ENCODE assay signal across 9 cellular contexts in genomic region chr13:80469841-80470378, GRCh38.
DNase-seq lines count a peak whose midpoint lies in the region; ATAC-seq and TF ChIP-seq lines count a peak whose summit lies in the region.
"Had no signal": no experiment of that assay in that cellular context is flagged by ENCODE, and none has a peak within 500 bp of the region (broad histone marks: within the 10 kb centered on the region; RNA-seq: fewer than 3 reads in every experiment).

No MANE protein-coding gene starts in this region.

- H3K4me3 Mint-ChIP-seq in activated T-helper 2 cell treated with anti-CD3 and anti-CD28 coated beads, Interferon-gamma antibody, Interleukin-2, Interleukin-4, amounts not matched to agents 10 μg/mL and 5 μg/mL and 100 μg/mL, durations not matched to agents 14 hours and 24 hours and 36 hours (ENCODE audit: low read depth) = no peak overlapping the region

- POLR2A ChIA-PET in RWPE1 (lab: Yijun Ruan, JAX; ENCODE audit: low non-redundant PET) = no interaction called here

- ATAC-seq in omental fat pad (ENCODE audit: low FRiP score) = peak; percentile 98

- H3K27ac Mint-ChIP-seq in activated T-helper 2 cell treated with anti-CD3 and anti-CD28 coated beads, Interferon-gamma antibody, Interleukin-2, Interleukin-4, amounts not matched to agents 10 μg/mL and 5 μg/mL and 100 μg/mL, durations not matched to agents 14 hours and 24 hours and 36 hours = no peak overlapping the region

- TF ChIP-seq CTCF in AG10803 (conservative IDR thresholded peaks at IDR 0.05; ENCODE audit: low read length) (no peak), RWPE1 (conservative IDR thresholded peaks at IDR 0.05; ENCODE audit: low read depth) (no peak), omental fat pad (IDR thresholded peaks at IDR 0.05) (no peak), GM13976 (IDR thresholded peaks at IDR 0.05; ENCODE audit: borderline replicate concordance, control extremely low read depth, extremely low read depth, insufficient read depth, missing control alignments) (no peak)

- H3K36me3 Mint-ChIP-seq in activated T-helper 2 cell treated with anti-CD3 and anti-CD28 coated beads, Interferon-gamma antibody, Interleukin-2, Interleukin-4, amounts not matched to agents 10 μg/mL and 5 μg/mL and 100 μg/mL, durations not matched to agents 14 hours and 24 hours and 36 hours (ENCODE audit: low read depth) = no peaks in the 10 kb centered on the region

- H3K4me3 ChIP-seq in AG10803 (ENCODE audit: low read length) = no peak overlapping the region
- H3K4me3 ChIP-seq: BLaER1 treated with 17β-estradiol and CSF1 and Interleukin-3, amounts not matched to agents 10 nM and 100 nM had no signal

- peak overlapping the region; percentile 69; the same call in 1 of the 2 replicates for H3K27ac ChIP-seq in RWPE1
- H3K27ac ChIP-seq: BLaER1 treated with 17β-estradiol and CSF1 and Interleukin-3, amounts not matched to agents 10 nM and 100 nM had no signal

- DNase-seq in AG10803 (ENCODE audit: low read depth) (peak; percentile 4), RWPE1 (ENCODE audit: low spot score) (peak; percentile 73), fibroblast of peridontal ligament (ENCODE audit: extremely low read depth) (peak; percentile 68), omental fat pad (ENCODE audit: low spot score) (no peak), NCI-H69 (lab: John Stamatoyannopoulos, UW) (no peak), NCI-H748 treated with DMSO at 0.1 percent for 48 hours (lab: John Stamatoyannopoulos, UW) (no peak), GM13976 (ENCODE audit: low spot score) (no peak)
- no peak for DNase-seq in activated T-helper 2 cell treated with anti-CD3 and anti-CD28 coated beads, Interferon-gamma antibody, Interleukin-2, Interleukin-4, amounts not matched to agents 10 μg/mL and 5 μg/mL and 100 μg/mL, durations not matched to agents 14 hours and 24 hours and 36 hours (ENCODE audit: low spot score)

- H3K27me3 Mint-ChIP-seq in activated T-helper 2 cell treated with anti-CD3 and anti-CD28 coated beads, Interferon-gamma antibody, Interleukin-2, Interleukin-4, amounts not matched to agents 10 μg/mL and 5 μg/mL and 100 μg/mL, durations not matched to agents 14 hours and 24 hours and 36 hours (ENCODE audit: low read depth) = no peaks in the 10 kb centered on the region

- intact Hi-C loops in activated T-helper 2 cell treated with anti-CD3 and anti-CD28 coated beads, Interferon-gamma antibody, Interleukin-2, Interleukin-4, amounts not matched to agents 10 μg/mL and 5 μg/mL and 100 μg/mL, durations not matched to agents 14 hours and 24 hours and 36 hours (cut with micrococcal nuclease) = no loop called here

- no peaks in the 10 kb centered on the region for H3K4me1 Mint-ChIP-seq in activated T-helper 2 cell treated with anti-CD3 and anti-CD28 coated beads, Interferon-gamma antibody, Interleukin-2, Interleukin-4, amounts not matched to agents 10 μg/mL and 5 μg/mL and 100 μg/mL, durations not matched to agents 14 hours and 24 hours and 36 hours (ENCODE audit: low read depth)

- in situ Hi-C loops in GM13976 (cut with MboI; ENCODE audit: low sequenced_read_pairs, unreplicated experiment) = no loop called here

- H3K9me3 Mint-ChIP-seq in activated T-helper 2 cell treated with anti-CD3 and anti-CD28 coated beads, Interferon-gamma antibody, Interleukin-2, Interleukin-4, amounts not matched to agents 10 μg/mL and 5 μg/mL and 100 μg/mL, durations not matched to agents 14 hours and 24 hours and 36 hours = no peaks in the 10 kb centered on the region

- CTCF ChIA-PET in RWPE1 (lab: Yijun Ruan, JAX) = no interaction called here

Comparison
In these comparisons a context has a peak if more than half of its experiments do, and no peak if none do; other contexts are left out.
1. DNase-seq: peak in AG10803 (single experiment), RWPE1 (single experiment) and fibroblast of peridontal ligament (single experiment); none in omental fat pad (single experiment), NCI-H69 (single experiment), activated T-helper 2 cell treated with anti-CD3 and anti-CD28 coated beads, Interferon-gamma antibody, Interleukin-2, Interleukin-4, amounts not matched to agents 10 μg/mL and 5 μg/mL and 100 μg/mL, durations not matched to agents 14 hours and 24 hours and 36 hours (single experiment), NCI-H748 treated with DMSO at 0.1 percent for 48 hours (single experiment) and GM13976 (single experiment).